In the genomic region with DNA sequence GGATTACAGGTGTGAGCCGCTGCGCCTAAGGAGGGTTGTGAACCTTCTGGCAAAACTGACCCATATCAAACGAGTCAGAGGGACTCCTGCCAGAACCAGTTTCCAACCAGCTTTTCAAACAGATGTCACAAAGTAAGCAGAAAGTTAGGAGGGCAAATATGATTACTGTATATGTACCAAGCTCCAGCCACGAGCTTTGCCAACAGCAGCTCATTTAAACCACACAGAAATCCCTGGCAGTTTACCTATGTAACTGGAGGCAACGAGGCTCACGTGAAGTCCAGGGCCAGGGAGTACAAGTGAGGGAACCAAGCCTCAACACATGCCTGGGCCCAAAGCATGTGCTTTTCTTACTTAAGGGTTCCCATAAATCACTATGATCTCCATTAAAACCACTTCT, we compare ENCODE assay signal across 24 cellular contexts.
"Had no signal": no experiment of that assay in that cellular context is flagged by ENCODE, and none has a peak within 500 bp of the region (broad histone marks: within the 10 kb centered on the region; RNA-seq: fewer than 3 reads in every experiment).

No MANE protein-coding gene starts in this region.

- ATAC-seq: activated naive CD4-positive, alpha-beta T cell treated with anti-CD3 and anti-CD28 coated beads, Interleukin-2, amount 50 U/mL, for 72 hours; left ventricle myocardium superior; sciatic nerve; stimulated activated effector memory CD8-positive, alpha-beta T cell treated with anti-CD3 and anti-CD28 coated beads, Interleukin-12 subunit alpha, Interleukin-12 subunit beta, amount 100 ng/mL, for 72 hours; stimulated activated naive CD8-positive, alpha-beta T cell treated with anti-CD3 and anti-CD28 coated beads, Interleukin-15, amount 100 ng/mL, for 72 hours had no signal

- H3K36me3 ChIP-seq: uterus had no signal

- H3K27ac ChIP-seq: ascending aorta, hepatocyte, neutrophil, transverse colon, uterus had no signal

- H3K4me3 ChIP-seq: ascending aorta, hepatocyte, transverse colon, uterus had no signal

- DNase-seq: activated gamma-delta T cell treated with Interleukin-2 at 50 U/mL for 16 hours; activated T-cell treated with anti-CD3 and anti-CD28 coated beads, Interleukin-2, amount 50 U/mL, for 1 hour; central memory CD4-positive, alpha-beta T cell; effector memory CD4-positive, alpha-beta T cell; glutamatergic neuron; immature natural killer cell; kidney glomerular epithelial cell; left ventricle myocardium superior; mammary epithelial cell; stimulated activated CD4-positive, alpha-beta T cell treated with anti-CD3 and anti-CD28 coated beads, Interleukin-2, amount 100 ng/mL, for 24 hours; stimulated activated naive CD8-positive, alpha-beta T cell treated with anti-CD3 and anti-CD28 coated beads, Interleukin-15, amount 100 ng/mL, for 72 hours; transverse colon; uterus had no signal

- H3K4me1 ChIP-seq: ascending aorta, transverse colon, uterus had no signal

- H3K4me3 Mint-ChIP-seq: immature natural killer cell; mesothelial cell of epicardium; nephron; stimulated activated effector memory CD8-positive, alpha-beta T cell treated with anti-CD3 and anti-CD28 coated beads, Interleukin-12 subunit alpha, Interleukin-12 subunit beta, amount 100 ng/mL, for 72 hours; stimulated activated naive CD8-positive, alpha-beta T cell treated with anti-CD3 and anti-CD28 coated beads, Interleukin-15, amount 100 ng/mL, for 72 hours had no signal

- FAIRE-seq: frontal cortex, small intestine, TTC549 had no signal

- H3K9me3 Mint-ChIP-seq: activated naive CD4-positive, alpha-beta T cell treated with anti-CD3 and anti-CD28 coated beads, Interleukin-2, amount 50 U/mL, for 72 hours; immature natural killer cell; mesothelial cell of epicardium; nephron; stimulated activated effector memory CD8-positive, alpha-beta T cell treated with anti-CD3 and anti-CD28 coated beads, Interleukin-12 subunit alpha, Interleukin-12 subunit beta, amount 100 ng/mL, for 72 hours; stimulated activated naive CD8-positive, alpha-beta T cell treated with anti-CD3 and anti-CD28 coated beads, Interleukin-15, amount 100 ng/mL, for 72 hours had no signal

- H3K27ac Mint-ChIP-seq: mesothelial cell of epicardium; nephron; stimulated activated effector memory CD8-positive, alpha-beta T cell treated with anti-CD3 and anti-CD28 coated beads, Interleukin-12 subunit alpha, Interleukin-12 subunit beta, amount 100 ng/mL, for 72 hours; stimulated activated naive CD8-positive, alpha-beta T cell treated with anti-CD3 and anti-CD28 coated beads, Interleukin-15, amount 100 ng/mL, for 72 hours had no signal

- H3K27me3 ChIP-seq: ascending aorta, hepatocyte, neutrophil, transverse colon, uterus had no signal

- H3K27me3 Mint-ChIP-seq: stimulated activated naive CD8-positive, alpha-beta T cell treated with anti-CD3 and anti-CD28 coated beads, Interleukin-15, amount 100 ng/mL, for 72 hours had no signal

- H3K9me3 ChIP-seq: ascending aorta, neutrophil, transverse colon, uterus had no signal

- H3K4me1 Mint-ChIP-seq: immature natural killer cell; mesothelial cell of epicardium; nephron; stimulated activated effector memory CD8-positive, alpha-beta T cell treated with anti-CD3 and anti-CD28 coated beads, Interleukin-12 subunit alpha, Interleukin-12 subunit beta, amount 100 ng/mL, for 72 hours; stimulated activated naive CD8-positive, alpha-beta T cell treated with anti-CD3 and anti-CD28 coated beads, Interleukin-15, amount 100 ng/mL, for 72 hours had no signal
